ENCODE assay signal across 9 cellular contexts in the genomic region with DNA sequence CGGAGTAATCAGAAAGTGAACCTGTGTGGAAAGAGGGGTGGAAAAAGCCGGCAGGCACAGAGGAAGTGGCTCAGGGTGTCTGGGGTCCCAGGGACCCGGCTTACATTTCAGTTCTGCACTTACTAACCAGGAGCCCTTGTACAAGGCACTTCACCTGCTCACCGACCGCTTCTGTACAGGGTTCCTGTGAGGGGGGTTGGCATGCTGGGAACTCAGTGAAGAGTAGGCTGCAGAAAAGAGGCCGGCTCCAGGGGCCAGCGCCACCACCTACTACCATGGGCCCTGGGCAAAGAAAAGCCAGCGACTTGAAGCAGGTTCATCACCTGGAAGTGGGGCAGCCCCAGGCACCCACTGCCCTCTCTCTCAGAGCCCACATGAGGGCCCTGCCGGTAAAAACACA. TPM values are rescaled to one million over a fixed set of nuclear protein-coding genes. Genes with fewer than 3 reads are reported as not detected.
DNase-seq lines count a peak whose midpoint lies in the region; ATAC-seq and FAIRE-seq lines count a peak whose summit lies in the region.
"Had no signal": no experiment of that assay in that cellular context is flagged by ENCODE, and none has a peak within 500 bp of the region (broad histone marks: within the 10 kb centered on the region; RNA-seq: fewer than 3 reads in every experiment).

No MANE protein-coding gene starts in this region.

- no peaks in the 10 kb centered on the region for H3K27me3 Mint-ChIP-seq in CD8-positive, alpha-beta memory T cell
- H3K27me3 Mint-ChIP-seq in effector memory CD8-positive, alpha-beta T cell, result no peaks in the 10 kb centered on the region

- CTCF ChIA-PET in CD8-positive, alpha-beta memory T cell (lab: Charles Lee), result interaction anchor here (1.5 kb wide), 1 partner anchor 10 kb away, joined by 7 read pairs; no protein-coding TSS in a partner anchor

- H3K4me1 ChIP-seq in CD8-positive, alpha-beta memory T cell (ENCODE audit: insufficient read depth, low read length), result peaks cover 46% of the 10 kb centered on the region

- DNase-seq in CD8-positive, alpha-beta memory T cell, result peak in 1 of 5 donors; percentile 7
- no peak for DNase-seq in effector memory CD8-positive, alpha-beta T cell
- DNase-seq in stimulated activated CD4-positive, alpha-beta T cell treated with anti-CD3 and anti-CD28 coated beads, Interleukin-1b, Interleukin-23, amount 100 ng/mL, for 48 hours, result peak; percentile 65
- DNase-seq in NCI-H446 (lab: John Stamatoyannopoulos, UW) (no peak), cerebellar cortex (ENCODE audit: low spot score) (no peak), GM19239 (ENCODE audit: insufficient read length, low spot score) (no peak)

- no peak overlapping the region for H3K4me3 ChIP-seq in CD8-positive, alpha-beta memory T cell (ENCODE audit: low read length)
- H3K4me3 ChIP-seq: K562 had no signal

- no peaks in the 10 kb centered on the region for H3K9me3 Mint-ChIP-seq in CD8-positive, alpha-beta memory T cell
- H3K9me3 Mint-ChIP-seq in effector memory CD8-positive, alpha-beta T cell, result no peaks in the 10 kb centered on the region

- H3K4me1 Mint-ChIP-seq in CD8-positive, alpha-beta memory T cell, result peaks cover 64 to 88% (median 85%) of the 10 kb centered on the region in 3 donors
- H3K4me1 Mint-ChIP-seq in effector memory CD8-positive, alpha-beta T cell (ENCODE audit: low read depth in 2 of 2), result peaks cover 57 to 68% of the 10 kb centered on the region in 2 donors

- H3K36me3 ChIP-seq in CD8-positive, alpha-beta memory T cell (ENCODE audit: insufficient read depth, low read length), result no peaks in the 10 kb centered on the region

- no peaks in the 10 kb centered on the region for H3K9me3 ChIP-seq in CD8-positive, alpha-beta memory T cell (ENCODE audit: low read length)

- POLR2A ChIA-PET in CD8-positive, alpha-beta memory T cell (lab: Charles Lee), result no interaction called here

- peak overlapping the region; percentile 57 to 97 (median 87) for H3K27ac Mint-ChIP-seq in CD8-positive, alpha-beta memory T cell
- peak overlapping the region; percentile 74 to 90 for H3K27ac Mint-ChIP-seq in effector memory CD8-positive, alpha-beta T cell

- peaks cover 0 to 16% (median 0%) of the 10 kb centered on the region in 3 donors for H3K36me3 Mint-ChIP-seq in CD8-positive, alpha-beta memory T cell
- no peaks in the 10 kb centered on the region for H3K36me3 Mint-ChIP-seq in effector memory CD8-positive, alpha-beta T cell (ENCODE audit: insufficient read depth)

- no peak for FAIRE-seq in GM19239 (lab: Jason Lieb, UNC)
- FAIRE-seq: K562 had no signal

- no peaks in the 10 kb centered on the region for H3K27me3 ChIP-seq in CD8-positive, alpha-beta memory T cell (ENCODE audit: insufficient read depth, low read length, poor library complexity, severe bottlenecking)

- H3K27ac ChIP-seq in CD8-positive, alpha-beta memory T cell (ENCODE audit: low read depth, low read length), result no peak overlapping the region

- peak overlapping the region in 5 of 7 donors; percentile 53 to 89 (median 68) for H3K4me3 Mint-ChIP-seq in CD8-positive, alpha-beta memory T cell
- H3K4me3 Mint-ChIP-seq in effector memory CD8-positive, alpha-beta T cell, result peak overlapping the region; percentile 67 to 84

- ATAC-seq in activated CD4-positive, CD25-positive, alpha-beta regulatory T cell treated with anti-CD3 and anti-CD28 coated beads, Interleukin-2, amount 50 U/mL, for 24 hours, result peak; percentile 60 to 65
- ATAC-seq in effector memory CD8-positive, alpha-beta T cell (replicated peaks), result peak; percentile 28
- no peak for ATAC-seq in HG03039 (IDR thresholded peaks at IDR 0.05; ENCODE audit: unreplicated experiment)
- ATAC-seq: K562 had no signal

RNA-seq across cellular contexts. Expression of a gene that starts 6.2 kb away (rescaled TPM):
- total RNA-seq in CD8-positive, alpha-beta memory T cell, result 10 to 100 TPM; 35.0 to 39.1 TPM
- polyA plus RNA-seq in CD8-positive, alpha-beta memory T cell, result 10.8 TPM

RNA-seq across cellular contexts. Expression of a gene that starts 56.3 kb away (rescaled TPM):
- total RNA-seq in CD8-positive, alpha-beta memory T cell, result 1 to 10 TPM in 1 of 2 experiments, under 1 TPM in 1; 0.79 to 1.5 TPM
- not detected for polyA plus RNA-seq in CD8-positive, alpha-beta memory T cell
